Comparison of ENCODE assay signal across 1 cellular context in the genomic region with DNA sequence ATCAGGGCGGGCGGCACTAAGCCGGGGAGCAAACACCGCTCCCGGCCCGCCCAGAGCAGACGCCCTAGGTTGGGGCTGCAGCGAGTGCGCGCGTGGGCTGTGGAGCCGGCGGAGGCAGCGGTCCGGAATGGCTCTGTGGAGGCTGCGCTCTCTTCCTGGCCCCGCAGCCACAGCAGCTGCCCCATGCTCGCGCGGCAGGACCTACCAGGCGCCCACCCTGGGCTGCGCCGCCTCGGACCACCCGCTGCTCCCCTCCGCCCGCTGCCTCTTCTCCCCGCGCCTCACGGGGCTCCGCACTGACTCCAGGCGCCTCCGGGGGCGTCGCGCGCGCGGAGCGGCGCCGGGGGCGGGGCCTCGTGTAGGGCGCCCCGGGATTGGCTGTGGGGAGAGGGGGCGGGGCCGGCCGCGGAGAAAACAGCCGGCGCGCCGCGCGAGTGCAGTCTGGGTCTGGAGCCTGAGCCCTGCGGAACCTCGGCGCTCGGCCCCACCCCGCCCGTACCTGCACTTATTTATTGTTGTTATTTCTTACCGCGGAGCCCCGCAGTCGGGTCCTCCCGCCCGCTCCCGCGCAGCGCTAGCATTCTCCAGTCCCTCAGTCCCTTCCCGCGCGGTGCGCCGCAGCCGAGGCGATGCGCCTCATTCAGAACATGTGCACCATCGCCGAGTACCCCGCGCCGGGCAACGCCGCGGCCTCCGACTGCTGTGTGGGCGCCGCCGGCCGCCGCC.
TF ChIP-seq lines count a peak whose summit lies in the region.

A gene with protein sequence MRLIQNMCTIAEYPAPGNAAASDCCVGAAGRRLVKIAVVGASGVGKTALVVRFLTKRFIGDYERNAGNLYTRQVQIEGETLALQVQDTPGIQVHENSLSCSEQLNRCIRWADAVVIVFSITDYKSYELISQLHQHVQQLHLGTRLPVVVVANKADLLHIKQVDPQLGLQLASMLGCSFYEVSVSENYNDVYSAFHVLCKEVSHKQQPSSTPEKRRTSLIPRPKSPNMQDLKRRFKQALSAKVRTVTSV (plus strand): TSS at position 439 of the 726 bp plus-strand sequence. CDS start 191 bp downstream, at position 630.

TF ChIP-seq in K562, 482 proteins besides CTCF, POLR2A, EP300 and RAD21 (continued from another document and continues in another):
- TF ChIP-seq, protein P1, sequence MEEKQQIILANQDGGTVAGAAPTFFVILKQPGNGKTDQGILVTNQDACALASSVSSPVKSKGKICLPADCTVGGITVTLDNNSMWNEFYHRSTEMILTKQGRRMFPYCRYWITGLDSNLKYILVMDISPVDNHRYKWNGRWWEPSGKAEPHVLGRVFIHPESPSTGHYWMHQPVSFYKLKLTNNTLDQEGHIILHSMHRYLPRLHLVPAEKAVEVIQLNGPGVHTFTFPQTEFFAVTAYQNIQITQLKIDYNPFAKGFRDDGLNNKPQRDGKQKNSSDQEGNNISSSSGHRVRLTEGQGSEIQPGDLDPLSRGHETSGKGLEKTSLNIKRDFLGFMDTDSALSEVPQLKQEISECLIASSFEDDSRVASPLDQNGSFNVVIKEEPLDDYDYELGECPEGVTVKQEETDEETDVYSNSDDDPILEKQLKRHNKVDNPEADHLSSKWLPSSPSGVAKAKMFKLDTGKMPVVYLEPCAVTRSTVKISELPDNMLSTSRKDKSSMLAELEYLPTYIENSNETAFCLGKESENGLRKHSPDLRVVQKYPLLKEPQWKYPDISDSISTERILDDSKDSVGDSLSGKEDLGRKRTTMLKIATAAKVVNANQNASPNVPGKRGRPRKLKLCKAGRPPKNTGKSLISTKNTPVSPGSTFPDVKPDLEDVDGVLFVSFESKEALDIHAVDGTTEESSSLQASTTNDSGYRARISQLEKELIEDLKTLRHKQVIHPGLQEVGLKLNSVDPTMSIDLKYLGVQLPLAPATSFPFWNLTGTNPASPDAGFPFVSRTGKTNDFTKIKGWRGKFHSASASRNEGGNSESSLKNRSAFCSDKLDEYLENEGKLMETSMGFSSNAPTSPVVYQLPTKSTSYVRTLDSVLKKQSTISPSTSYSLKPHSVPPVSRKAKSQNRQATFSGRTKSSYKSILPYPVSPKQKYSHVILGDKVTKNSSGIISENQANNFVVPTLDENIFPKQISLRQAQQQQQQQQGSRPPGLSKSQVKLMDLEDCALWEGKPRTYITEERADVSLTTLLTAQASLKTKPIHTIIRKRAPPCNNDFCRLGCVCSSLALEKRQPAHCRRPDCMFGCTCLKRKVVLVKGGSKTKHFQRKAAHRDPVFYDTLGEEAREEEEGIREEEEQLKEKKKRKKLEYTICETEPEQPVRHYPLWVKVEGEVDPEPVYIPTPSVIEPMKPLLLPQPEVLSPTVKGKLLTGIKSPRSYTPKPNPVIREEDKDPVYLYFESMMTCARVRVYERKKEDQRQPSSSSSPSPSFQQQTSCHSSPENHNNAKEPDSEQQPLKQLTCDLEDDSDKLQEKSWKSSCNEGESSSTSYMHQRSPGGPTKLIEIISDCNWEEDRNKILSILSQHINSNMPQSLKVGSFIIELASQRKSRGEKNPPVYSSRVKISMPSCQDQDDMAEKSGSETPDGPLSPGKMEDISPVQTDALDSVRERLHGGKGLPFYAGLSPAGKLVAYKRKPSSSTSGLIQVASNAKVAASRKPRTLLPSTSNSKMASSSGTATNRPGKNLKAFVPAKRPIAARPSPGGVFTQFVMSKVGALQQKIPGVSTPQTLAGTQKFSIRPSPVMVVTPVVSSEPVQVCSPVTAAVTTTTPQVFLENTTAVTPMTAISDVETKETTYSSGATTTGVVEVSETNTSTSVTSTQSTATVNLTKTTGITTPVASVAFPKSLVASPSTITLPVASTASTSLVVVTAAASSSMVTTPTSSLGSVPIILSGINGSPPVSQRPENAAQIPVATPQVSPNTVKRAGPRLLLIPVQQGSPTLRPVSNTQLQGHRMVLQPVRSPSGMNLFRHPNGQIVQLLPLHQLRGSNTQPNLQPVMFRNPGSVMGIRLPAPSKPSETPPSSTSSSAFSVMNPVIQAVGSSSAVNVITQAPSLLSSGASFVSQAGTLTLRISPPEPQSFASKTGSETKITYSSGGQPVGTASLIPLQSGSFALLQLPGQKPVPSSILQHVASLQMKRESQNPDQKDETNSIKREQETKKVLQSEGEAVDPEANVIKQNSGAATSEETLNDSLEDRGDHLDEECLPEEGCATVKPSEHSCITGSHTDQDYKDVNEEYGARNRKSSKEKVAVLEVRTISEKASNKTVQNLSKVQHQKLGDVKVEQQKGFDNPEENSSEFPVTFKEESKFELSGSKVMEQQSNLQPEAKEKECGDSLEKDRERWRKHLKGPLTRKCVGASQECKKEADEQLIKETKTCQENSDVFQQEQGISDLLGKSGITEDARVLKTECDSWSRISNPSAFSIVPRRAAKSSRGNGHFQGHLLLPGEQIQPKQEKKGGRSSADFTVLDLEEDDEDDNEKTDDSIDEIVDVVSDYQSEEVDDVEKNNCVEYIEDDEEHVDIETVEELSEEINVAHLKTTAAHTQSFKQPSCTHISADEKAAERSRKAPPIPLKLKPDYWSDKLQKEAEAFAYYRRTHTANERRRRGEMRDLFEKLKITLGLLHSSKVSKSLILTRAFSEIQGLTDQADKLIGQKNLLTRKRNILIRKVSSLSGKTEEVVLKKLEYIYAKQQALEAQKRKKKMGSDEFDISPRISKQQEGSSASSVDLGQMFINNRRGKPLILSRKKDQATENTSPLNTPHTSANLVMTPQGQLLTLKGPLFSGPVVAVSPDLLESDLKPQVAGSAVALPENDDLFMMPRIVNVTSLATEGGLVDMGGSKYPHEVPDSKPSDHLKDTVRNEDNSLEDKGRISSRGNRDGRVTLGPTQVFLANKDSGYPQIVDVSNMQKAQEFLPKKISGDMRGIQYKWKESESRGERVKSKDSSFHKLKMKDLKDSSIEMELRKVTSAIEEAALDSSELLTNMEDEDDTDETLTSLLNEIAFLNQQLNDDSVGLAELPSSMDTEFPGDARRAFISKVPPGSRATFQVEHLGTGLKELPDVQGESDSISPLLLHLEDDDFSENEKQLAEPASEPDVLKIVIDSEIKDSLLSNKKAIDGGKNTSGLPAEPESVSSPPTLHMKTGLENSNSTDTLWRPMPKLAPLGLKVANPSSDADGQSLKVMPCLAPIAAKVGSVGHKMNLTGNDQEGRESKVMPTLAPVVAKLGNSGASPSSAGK (IDR thresholded peaks at IDR 0.05) = peak; percentile 98
- TF ChIP-seq TBP (optimal IDR thresholded peaks at IDR 0.05; ENCODE audit: low read depth, low read length) = peak; percentile 68
- TF ChIP-seq ZNF232 (CRISPR knock-in tag; IDR thresholded peaks at IDR 0.05) = peak; percentile 91
- TF ChIP-seq ETV6 (IDR thresholded peaks at IDR 0.05; ENCODE audit: borderline replicate concordance in 1 of 2, low read depth in 2 of 2, low read length in 1 of 2) = no peak
- TF ChIP-seq ETV6 (CRISPR knock-in tag; IDR thresholded peaks at IDR 0.05; ENCODE audit: borderline replicate concordance) = peak; percentile 83; the same call in 1 of the 2 replicates
- TF ChIP-seq YBX1 (IDR thresholded peaks at IDR 0.05) = no peak
- TF ChIP-seq ADNP (tag; IDR thresholded peaks at IDR 0.05) = no peak
- peak; percentile 28; the same call in 1 of the 2 replicates for TF ChIP-seq RB1 (IDR thresholded peaks at IDR 0.05; ENCODE audit: low read depth)
- TF ChIP-seq NONO (IDR thresholded peaks at IDR 0.05; ENCODE audit: low read depth in 2 of 2, low read length in 1 of 2) = 0 out of 4 replicates have a peak, but pooled peaks of 1 of the 2 experiments have one; percentile 29
- no peak for TF ChIP-seq WHSC1 (IDR thresholded peaks at IDR 0.05; ENCODE audit: low read length)
- TF ChIP-seq ATF7 (IDR thresholded peaks at IDR 0.05) = 0 out of 2 replicates have a peak, but pooled peaks have one; percentile 42
- TF ChIP-seq, protein P2, sequence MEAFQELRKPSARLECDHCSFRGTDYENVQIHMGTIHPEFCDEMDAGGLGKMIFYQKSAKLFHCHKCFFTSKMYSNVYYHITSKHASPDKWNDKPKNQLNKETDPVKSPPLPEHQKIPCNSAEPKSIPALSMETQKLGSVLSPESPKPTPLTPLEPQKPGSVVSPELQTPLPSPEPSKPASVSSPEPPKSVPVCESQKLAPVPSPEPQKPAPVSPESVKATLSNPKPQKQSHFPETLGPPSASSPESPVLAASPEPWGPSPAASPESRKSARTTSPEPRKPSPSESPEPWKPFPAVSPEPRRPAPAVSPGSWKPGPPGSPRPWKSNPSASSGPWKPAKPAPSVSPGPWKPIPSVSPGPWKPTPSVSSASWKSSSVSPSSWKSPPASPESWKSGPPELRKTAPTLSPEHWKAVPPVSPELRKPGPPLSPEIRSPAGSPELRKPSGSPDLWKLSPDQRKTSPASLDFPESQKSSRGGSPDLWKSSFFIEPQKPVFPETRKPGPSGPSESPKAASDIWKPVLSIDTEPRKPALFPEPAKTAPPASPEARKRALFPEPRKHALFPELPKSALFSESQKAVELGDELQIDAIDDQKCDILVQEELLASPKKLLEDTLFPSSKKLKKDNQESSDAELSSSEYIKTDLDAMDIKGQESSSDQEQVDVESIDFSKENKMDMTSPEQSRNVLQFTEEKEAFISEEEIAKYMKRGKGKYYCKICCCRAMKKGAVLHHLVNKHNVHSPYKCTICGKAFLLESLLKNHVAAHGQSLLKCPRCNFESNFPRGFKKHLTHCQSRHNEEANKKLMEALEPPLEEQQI (IDR thresholded peaks at IDR 0.05) = no peak
- TF ChIP-seq ZNF143 (CRISPR knock-in tag; IDR thresholded peaks at IDR 0.05) = no peak
- TF ChIP-seq, protein P3, sequence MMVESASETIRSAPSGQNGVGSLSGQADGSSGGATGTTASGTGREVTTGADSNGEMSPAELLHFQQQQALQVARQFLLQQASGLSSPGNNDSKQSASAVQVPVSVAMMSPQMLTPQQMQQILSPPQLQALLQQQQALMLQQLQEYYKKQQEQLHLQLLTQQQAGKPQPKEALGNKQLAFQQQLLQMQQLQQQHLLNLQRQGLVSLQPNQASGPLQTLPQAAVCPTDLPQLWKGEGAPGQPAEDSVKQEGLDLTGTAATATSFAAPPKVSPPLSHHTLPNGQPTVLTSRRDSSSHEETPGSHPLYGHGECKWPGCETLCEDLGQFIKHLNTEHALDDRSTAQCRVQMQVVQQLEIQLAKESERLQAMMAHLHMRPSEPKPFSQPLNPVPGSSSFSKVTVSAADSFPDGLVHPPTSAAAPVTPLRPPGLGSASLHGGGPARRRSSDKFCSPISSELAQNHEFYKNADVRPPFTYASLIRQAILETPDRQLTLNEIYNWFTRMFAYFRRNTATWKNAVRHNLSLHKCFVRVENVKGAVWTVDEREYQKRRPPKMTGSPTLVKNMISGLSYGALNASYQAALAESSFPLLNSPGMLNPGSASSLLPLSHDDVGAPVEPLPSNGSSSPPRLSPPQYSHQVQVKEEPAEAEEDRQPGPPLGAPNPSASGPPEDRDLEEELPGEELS (CRISPR knock-in tag; IDR thresholded peaks at IDR 0.05; ENCODE audit: borderline replicate concordance) = peak; percentile 29; the same call in 1 of the 2 replicates
- no peak for TF ChIP-seq ZNF668 (CRISPR knock-in tag; IDR thresholded peaks at IDR 0.05)
- no peak for TF ChIP-seq ASH1L (IDR thresholded peaks at IDR 0.05; ENCODE audit: borderline replicate concordance, low read depth, partially characterized antibody)
- no peak for TF ChIP-seq ATF1 (CRISPR knock-in tag; IDR thresholded peaks at IDR 0.05)
- TF ChIP-seq ATF1 (tag; IDR thresholded peaks at IDR 0.05) = peak; percentile 39; the same call in 1 of the 2 replicates
- TF ChIP-seq, protein P4, sequence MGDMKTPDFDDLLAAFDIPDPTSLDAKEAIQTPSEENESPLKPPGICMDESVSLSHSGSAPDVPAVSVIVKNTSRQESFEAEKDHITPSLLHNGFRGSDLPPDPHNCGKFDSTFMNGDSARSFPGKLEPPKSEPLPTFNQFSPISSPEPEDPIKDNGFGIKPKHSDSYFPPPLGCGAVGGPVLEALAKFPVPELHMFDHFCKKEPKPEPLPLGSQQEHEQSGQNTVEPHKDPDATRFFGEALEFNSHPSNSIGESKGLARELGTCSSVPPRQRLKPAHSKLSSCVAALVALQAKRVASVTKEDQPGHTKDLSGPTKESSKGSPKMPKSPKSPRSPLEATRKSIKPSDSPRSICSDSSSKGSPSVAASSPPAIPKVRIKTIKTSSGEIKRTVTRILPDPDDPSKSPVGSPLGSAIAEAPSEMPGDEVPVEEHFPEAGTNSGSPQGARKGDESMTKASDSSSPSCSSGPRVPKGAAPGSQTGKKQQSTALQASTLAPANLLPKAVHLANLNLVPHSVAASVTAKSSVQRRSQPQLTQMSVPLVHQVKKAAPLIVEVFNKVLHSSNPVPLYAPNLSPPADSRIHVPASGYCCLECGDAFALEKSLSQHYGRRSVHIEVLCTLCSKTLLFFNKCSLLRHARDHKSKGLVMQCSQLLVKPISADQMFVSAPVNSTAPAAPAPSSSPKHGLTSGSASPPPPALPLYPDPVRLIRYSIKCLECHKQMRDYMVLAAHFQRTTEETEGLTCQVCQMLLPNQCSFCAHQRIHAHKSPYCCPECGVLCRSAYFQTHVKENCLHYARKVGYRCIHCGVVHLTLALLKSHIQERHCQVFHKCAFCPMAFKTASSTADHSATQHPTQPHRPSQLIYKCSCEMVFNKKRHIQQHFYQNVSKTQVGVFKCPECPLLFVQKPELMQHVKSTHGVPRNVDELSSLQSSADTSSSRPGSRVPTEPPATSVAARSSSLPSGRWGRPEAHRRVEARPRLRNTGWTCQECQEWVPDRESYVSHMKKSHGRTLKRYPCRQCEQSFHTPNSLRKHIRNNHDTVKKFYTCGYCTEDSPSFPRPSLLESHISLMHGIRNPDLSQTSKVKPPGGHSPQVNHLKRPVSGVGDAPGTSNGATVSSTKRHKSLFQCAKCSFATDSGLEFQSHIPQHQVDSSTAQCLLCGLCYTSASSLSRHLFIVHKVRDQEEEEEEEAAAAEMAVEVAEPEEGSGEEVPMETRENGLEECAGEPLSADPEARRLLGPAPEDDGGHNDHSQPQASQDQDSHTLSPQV (IDR thresholded peaks at IDR 0.05) = peak; percentile 59
- TF ChIP-seq CBX3 (IDR thresholded peaks at IDR 0.05; ENCODE audit: borderline replicate concordance in 1 of 2, low read length in 2 of 2) = peak in 1 of 2 experiments; percentile 63; a peak in 1 of 3 replicates
- TF ChIP-seq, protein P5, sequence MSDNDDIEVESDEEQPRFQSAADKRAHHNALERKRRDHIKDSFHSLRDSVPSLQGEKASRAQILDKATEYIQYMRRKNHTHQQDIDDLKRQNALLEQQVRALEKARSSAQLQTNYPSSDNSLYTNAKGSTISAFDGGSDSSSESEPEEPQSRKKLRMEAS (CRISPR knock-in tag; IDR thresholded peaks at IDR 0.05) = peak; percentile 87
- TF ChIP-seq CCNT2 (IDR thresholded peaks at IDR 0.05; ENCODE audit: borderline replicate concordance, extremely low read depth, insufficient read length, low read depth, low read length) = peak; percentile 25
- no peak for TF ChIP-seq TEAD4 (IDR thresholded peaks at IDR 0.05; ENCODE audit: low read length)
- peak; percentile 64; the same call in 1 of the 2 replicates for TF ChIP-seq TEAD4 (CRISPR knock-in tag; IDR thresholded peaks at IDR 0.05; ENCODE audit: borderline replicate concordance)
- TF ChIP-seq RBM17 (IDR thresholded peaks at IDR 0.05; ENCODE audit: borderline replicate concordance, low read depth, low read length) = no peak
- peak; percentile 53; the same call in 1 of the 2 replicates for TF ChIP-seq RNF2 (IDR thresholded peaks at IDR 0.05)
- no peak for TF ChIP-seq ZC3H11A (IDR thresholded peaks at IDR 0.05; ENCODE audit: low read depth, low read length)
- TF ChIP-seq GTF2E2 (tag; IDR thresholded peaks at IDR 0.05) = no peak
- no peak for TF ChIP-seq KAT7 (CRISPR knock-in tag; IDR thresholded peaks at IDR 0.05; ENCODE audit: borderline replicate concordance)
- TF ChIP-seq FOXJ2 (tag; IDR thresholded peaks at IDR 0.05) = no peak
- peak; percentile 41 for TF ChIP-seq KDM5B (IDR thresholded peaks at IDR 0.05; ENCODE audit: insufficient replicate concordance, low read depth, low read length)
